In the genomic region with DNA sequence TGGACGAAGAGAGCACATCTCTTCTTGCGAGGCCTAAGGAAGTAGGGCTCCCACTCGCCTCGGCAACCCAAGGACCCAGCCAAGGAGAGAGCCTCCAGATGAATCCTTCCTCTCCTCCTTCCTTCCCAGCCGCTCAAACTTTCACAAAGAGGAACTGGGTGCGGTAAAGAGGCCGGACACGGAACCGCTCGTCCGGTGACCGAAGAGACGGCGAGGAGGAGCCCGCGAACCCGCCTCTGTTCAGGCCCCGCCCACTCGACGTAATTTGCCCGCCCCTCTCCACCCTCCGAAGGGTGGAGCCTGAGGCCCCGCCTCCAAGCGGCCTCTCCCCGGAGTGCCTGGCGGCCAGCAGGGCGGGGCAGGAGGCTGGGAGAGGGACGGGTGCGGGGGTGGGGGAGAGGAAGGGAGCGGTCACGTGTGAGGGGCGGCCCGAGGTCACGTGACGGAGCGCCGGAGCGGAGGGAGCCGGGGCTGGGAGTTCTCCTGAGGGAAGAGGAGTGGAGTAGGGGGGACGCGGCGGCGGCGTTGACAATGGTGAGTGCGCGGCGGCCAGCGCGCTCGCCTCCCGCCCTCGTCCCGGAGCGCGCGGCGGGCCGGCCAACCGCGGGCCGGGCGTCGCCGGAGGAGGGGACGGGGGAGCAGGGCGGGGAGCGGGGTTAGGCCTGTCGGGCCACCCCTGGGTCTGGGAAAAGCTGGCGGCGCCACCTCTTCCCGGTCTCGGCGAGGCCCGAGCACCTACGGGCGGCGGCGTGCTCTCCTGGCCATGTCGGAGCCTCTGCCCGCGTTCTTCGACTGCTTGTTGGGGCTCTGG, we compare ENCODE assay signal across 1 cellular context.
TF ChIP-seq lines count a peak whose summit lies in the region.

A gene (plus strand): TSS at position 432 of the 811 bp plus-strand sequence. CDS start 100 bp downstream, at position 532.

TF ChIP-seq in HepG2, 621 proteins besides CTCF, POLR2A, EP300 and RAD21 (continued from another document and continues in another):
- TF ChIP-seq, protein P1, sequence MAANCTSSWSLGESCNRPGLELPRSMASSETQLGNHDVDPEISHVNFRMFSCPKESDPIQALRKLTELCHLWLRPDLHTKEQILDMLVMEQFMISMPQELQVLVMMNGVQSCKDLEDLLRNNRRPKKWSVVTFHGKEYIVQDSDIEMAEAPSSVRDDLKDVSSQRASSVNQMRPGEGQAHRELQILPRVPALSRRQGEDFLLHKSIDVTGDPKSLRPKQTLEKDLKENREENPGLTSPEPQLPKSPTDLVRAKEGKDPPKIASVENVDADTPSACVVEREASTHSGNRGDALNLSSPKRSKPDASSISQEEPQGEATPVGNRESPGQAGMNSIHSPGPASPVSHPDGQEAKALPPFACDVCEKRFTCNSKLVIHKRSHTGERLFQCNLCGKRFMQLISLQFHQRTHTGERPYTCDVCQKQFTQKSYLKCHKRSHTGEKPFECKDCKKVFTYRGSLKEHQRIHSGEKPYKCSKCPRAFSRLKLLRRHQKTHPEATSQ (CRISPR knock-in tag; IDR thresholded peaks at IDR 0.05; ENCODE audit: borderline replicate concordance), result 0 out of 2 replicates have a peak, but pooled peaks have one; percentile 69
- TF ChIP-seq GTF3A (CRISPR knock-in tag; conservative IDR thresholded peaks at IDR 0.05) (no peak), EHMT2 (IDR thresholded peaks at IDR 0.05; ENCODE audit: borderline replicate concordance, low read depth, low read length) (no peak), RAD51 (IDR thresholded peaks at IDR 0.05; ENCODE audit: borderline replicate concordance) (peak; percentile 100), ZNF556 (CRISPR knock-in tag; IDR thresholded peaks at IDR 0.05; ENCODE audit: borderline replicate concordance) (peak; percentile 55; the same call in 1 of the 2 replicates), KLF15 (CRISPR knock-in tag; IDR thresholded peaks at IDR 0.05; ENCODE audit: borderline replicate concordance) (no peak), ZNF468 (CRISPR knock-in tag; IDR thresholded peaks at IDR 0.05) (no peak), CENPT (CRISPR knock-in tag; IDR thresholded peaks at IDR 0.05; ENCODE audit: low read depth) (no peak), ZNF274 (CRISPR knock-in tag; IDR thresholded peaks at IDR 0.05) (no peak), ZNF431 (CRISPR knock-in tag; IDR thresholded peaks at IDR 0.05; ENCODE audit: borderline replicate concordance, low read depth) (0 out of 2 replicates have a peak, but pooled peaks have one; percentile 14), ZBTB21 (CRISPR knock-in tag; IDR thresholded peaks at IDR 0.05) (no peak), MIER2 (CRISPR knock-in tag; IDR thresholded peaks at IDR 0.05) (no peak), ZKSCAN8 (CRISPR knock-in tag; IDR thresholded peaks at IDR 0.05; ENCODE audit: borderline replicate concordance) (peak; percentile 45), ZNF776 (CRISPR knock-in tag; IDR thresholded peaks at IDR 0.05) (0 out of 2 replicates have a peak, but pooled peaks have one; percentile 21), ARHGAP35 (CRISPR knock-in tag; IDR thresholded peaks at IDR 0.05; ENCODE audit: borderline replicate concordance) (no peak), MXI1 (IDR thresholded peaks at IDR 0.05; ENCODE audit: borderline replicate concordance, low read depth, low read length) (0 out of 3 replicates have a peak, but pooled peaks have one; percentile 39), SNRNP70 (IDR thresholded peaks at IDR 0.05; ENCODE audit: low read depth, low read length) (no peak), TCF7L2 (IDR thresholded peaks at IDR 0.05; ENCODE audit: low read depth, low read length) (no peak), ZNF496 (CRISPR knock-in tag; IDR thresholded peaks at IDR 0.05; ENCODE audit: insufficient replicate concordance) (no peak), CEBPB (IDR thresholded peaks at IDR 0.05; ENCODE audit: borderline replicate concordance, low read depth, low read length) (no peak), PAX8 (CRISPR knock-in tag; IDR thresholded peaks at IDR 0.05; ENCODE audit: borderline replicate concordance) (peak; percentile 69; the same call in 1 of the 2 replicates), ZMYM4 (CRISPR knock-in tag; IDR thresholded peaks at IDR 0.05) (peak; percentile 71), NCOA5 (CRISPR knock-in tag; IDR thresholded peaks at IDR 0.05) (no peak), SAFB2 (CRISPR knock-in tag; IDR thresholded peaks at IDR 0.05; ENCODE audit: borderline replicate concordance, low read depth) (peak; percentile 39; the same call in 1 of the 2 replicates), ZNF20 (CRISPR knock-in tag; IDR thresholded peaks at IDR 0.05) (no peak), ZNF605 (CRISPR knock-in tag; IDR thresholded peaks at IDR 0.05) (peak; percentile 91), SMAD3 (CRISPR knock-in tag; IDR thresholded peaks at IDR 0.05) (0 out of 2 replicates have a peak, but pooled peaks have one; percentile 30), GATA4 (IDR thresholded peaks at IDR 0.05; ENCODE audit: borderline replicate concordance, low read depth) (0 out of 2 replicates have a peak, but pooled peaks have one; percentile 32), TRIM24 (CRISPR knock-in tag; IDR thresholded peaks at IDR 0.05) (no peak), ZNF501 (CRISPR knock-in tag; IDR thresholded peaks at IDR 0.05) (peak; percentile 89), ZNF530 (CRISPR knock-in tag; IDR thresholded peaks at IDR 0.05; ENCODE audit: low read depth) (no peak)
- TF ChIP-seq, protein P2, sequence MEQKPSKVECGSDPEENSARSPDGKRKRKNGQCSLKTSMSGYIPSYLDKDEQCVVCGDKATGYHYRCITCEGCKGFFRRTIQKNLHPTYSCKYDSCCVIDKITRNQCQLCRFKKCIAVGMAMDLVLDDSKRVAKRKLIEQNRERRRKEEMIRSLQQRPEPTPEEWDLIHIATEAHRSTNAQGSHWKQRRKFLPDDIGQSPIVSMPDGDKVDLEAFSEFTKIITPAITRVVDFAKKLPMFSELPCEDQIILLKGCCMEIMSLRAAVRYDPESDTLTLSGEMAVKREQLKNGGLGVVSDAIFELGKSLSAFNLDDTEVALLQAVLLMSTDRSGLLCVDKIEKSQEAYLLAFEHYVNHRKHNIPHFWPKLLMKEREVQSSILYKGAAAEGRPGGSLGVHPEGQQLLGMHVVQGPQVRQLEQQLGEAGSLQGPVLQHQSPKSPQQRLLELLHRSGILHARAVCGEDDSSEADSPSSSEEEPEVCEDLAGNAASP (CRISPR knock-in tag; IDR thresholded peaks at IDR 0.05; ENCODE audit: borderline replicate concordance), result no peak; the same call in 1 of the 2 replicates
- TF ChIP-seq, protein P3, sequence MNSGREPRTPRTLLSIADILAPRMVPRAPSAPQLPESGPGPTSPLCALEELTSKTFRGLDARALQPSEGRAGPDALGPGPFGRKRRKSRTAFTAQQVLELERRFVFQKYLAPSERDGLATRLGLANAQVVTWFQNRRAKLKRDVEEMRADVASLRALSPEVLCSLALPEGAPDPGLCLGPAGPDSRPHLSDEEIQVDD (CRISPR knock-in tag; IDR thresholded peaks at IDR 0.05; ENCODE audit: borderline replicate concordance), result no peak
- TF ChIP-seq, protein P4, sequence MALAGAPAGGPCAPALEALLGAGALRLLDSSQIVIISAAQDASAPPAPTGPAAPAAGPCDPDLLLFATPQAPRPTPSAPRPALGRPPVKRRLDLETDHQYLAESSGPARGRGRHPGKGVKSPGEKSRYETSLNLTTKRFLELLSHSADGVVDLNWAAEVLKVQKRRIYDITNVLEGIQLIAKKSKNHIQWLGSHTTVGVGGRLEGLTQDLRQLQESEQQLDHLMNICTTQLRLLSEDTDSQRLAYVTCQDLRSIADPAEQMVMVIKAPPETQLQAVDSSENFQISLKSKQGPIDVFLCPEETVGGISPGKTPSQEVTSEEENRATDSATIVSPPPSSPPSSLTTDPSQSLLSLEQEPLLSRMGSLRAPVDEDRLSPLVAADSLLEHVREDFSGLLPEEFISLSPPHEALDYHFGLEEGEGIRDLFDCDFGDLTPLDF (CRISPR knock-in tag; IDR thresholded peaks at IDR 0.05), result no peak
- TF ChIP-seq, protein P5, sequence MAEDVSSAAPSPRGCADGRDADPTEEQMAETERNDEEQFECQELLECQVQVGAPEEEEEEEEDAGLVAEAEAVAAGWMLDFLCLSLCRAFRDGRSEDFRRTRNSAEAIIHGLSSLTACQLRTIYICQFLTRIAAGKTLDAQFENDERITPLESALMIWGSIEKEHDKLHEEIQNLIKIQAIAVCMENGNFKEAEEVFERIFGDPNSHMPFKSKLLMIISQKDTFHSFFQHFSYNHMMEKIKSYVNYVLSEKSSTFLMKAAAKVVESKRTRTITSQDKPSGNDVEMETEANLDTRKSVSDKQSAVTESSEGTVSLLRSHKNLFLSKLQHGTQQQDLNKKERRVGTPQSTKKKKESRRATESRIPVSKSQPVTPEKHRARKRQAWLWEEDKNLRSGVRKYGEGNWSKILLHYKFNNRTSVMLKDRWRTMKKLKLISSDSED (CRISPR knock-in tag; IDR thresholded peaks at IDR 0.05), result 0 out of 2 replicates have a peak, but pooled peaks have one; percentile 61
- TF ChIP-seq, protein P6, sequence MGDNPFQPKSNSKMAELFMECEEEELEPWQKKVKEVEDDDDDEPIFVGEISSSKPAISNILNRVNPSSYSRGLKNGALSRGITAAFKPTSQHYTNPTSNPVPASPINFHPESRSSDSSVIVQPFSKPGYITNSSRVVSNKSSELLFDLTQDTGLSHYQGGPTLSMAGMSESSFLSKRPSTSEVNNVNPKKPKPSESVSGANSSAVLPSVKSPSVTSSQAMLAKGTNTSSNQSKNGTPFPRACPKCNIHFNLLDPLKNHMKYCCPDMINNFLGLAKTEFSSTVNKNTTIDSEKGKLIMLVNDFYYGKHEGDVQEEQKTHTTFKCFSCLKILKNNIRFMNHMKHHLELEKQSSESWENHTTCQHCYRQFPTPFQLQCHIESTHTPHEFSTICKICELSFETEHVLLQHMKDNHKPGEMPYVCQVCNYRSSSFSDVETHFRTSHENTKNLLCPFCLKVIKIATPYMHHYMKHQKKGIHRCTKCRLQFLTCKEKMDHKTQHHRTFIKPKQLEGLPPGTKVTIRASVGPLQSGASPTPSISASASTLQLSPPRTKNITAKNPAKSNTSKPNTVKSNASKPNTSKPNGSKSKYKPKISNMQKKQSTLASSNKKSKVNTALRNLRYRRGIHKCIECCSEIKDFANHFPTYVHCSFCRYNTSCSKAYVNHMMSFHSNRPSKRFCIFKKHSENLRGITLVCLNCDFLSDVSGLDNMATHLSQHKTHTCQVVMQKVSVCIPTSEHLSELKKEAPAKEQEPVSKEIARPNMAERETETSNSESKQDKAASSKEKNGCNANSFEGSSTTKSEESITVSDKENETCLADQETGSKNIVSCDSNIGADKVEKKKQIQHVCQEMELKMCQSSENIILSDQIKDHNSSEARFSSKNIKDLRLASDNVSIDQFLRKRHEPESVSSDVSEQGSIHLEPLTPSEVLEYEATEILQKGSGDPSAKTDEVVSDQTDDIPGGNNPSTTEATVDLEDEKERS (CRISPR knock-in tag; IDR thresholded peaks at IDR 0.05), result peak; percentile 85; the same call in 1 of the 2 replicates
- TF ChIP-seq, protein P7, sequence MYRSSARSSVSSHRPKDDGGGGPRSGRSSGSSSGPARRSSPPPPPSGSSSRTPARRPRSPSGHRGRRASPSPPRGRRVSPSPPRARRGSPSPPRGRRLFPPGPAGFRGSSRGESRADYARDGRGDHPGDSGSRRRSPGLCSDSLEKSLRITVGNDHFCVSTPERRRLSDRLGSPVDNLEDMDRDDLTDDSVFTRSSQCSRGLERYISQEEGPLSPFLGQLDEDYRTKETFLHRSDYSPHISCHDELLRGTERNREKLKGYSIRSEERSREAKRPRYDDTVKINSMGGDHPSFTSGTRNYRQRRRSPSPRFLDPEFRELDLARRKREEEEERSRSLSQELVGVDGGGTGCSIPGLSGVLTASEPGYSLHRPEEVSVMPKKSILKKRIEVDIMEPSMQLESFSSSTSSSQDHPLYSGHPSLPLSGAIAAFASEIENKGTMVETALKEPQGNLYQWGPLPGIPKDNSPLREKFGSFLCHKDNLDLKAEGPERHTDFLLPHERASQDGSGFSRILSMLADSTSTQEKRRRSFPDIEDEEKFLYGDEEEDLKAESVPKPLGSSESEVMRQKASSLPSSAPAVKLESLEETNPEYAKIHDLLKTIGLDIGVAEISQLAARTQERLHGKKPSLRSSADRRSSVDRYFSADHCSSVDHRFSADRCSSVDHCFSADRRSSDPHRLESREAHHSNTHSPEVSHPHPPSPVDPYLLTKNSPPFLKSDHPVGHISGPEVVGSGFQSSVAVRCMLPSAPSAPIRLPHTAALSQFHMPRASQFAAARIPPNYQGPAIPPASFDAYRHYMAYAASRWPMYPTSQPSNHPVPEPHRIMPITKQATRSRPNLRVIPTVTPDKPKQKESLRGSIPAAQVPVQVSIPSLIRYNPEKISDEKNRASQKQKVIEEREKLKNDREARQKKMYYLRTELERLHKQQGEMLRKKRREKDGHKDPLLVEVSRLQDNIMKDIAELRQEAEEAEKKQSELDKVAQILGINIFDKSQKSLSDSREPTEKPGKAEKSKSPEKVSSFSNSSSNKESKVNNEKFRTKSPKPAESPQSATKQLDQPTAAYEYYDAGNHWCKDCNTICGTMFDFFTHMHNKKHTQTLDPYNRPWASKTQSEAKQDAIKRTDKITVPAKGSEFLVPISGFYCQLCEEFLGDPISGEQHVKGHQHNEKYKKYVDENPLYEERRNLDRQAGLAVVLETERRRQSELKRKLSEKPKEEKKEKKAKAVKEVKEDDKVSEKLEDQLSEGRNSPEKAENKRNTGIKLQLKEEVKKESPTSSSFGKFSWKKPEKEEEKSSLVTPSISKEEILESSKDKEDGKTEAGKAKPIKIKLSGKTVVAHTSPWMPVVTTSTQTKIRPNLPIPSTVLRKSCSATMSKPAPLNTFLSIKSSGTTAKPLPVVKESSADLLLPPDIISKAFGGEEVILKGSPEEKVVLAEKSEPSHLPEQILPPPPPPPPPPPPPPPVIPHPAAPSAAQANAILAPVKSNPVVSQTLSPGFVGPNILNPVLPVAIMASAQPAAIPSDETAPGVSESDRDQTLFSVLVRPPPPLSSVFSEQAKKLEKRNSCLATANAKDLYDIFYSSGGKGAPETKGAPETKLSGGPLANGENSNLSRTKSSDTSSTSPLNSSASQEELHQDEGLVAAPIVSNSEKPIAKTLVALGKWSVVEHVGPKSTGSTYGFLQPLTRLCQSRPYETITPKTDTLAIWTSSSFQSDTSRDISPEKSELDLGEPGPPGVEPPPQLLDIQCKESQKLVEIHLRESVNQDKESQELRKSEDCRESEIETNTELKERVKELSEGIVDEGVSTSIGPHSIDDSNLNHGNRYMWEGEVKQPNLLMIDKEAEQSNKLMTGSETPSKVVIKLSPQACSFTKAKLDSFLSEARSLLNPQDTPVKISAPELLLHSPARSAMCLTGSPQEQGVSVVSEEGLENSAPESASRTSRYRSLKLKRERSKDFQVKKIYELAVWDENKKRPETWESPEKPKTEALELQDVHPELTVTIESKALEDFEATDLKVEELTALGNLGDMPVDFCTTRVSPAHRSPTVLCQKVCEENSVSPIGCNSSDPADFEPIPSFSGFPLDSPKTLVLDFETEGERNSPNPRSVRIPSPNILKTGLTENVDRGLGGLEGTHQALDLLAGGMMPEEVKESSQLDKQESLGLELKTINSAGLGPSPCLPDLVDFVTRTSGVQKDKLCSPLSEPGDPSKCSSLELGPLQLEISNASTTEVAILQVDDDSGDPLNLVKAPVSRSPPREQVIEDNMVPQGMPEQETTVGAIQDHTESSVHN (CRISPR knock-in tag; IDR thresholded peaks at IDR 0.05), result no peak
- TF ChIP-seq, protein P8, sequence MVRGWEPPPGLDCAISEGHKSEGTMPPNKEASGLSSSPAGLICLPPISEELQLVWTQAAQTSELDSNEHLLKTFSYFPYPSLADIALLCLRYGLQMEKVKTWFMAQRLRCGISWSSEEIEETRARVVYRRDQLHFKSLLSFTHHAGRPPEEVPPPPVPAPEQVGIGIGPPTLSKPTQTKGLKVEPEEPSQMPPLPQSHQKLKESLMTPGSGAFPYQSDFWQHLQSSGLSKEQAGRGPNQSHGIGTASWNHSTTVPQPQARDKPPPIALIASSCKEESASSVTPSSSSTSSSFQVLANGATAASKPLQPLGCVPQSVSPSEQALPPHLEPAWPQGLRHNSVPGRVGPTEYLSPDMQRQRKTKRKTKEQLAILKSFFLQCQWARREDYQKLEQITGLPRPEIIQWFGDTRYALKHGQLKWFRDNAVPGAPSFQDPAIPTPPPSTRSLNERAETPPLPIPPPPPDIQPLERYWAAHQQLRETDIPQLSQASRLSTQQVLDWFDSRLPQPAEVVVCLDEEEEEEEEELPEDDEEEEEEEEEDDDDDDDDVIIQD (CRISPR knock-in tag; IDR thresholded peaks at IDR 0.05; ENCODE audit: low read depth), result no peak
